Comparison of ENCODE assay signal across 9 cellular contexts in genomic region chr2:107833618-107834017, GRCh38. TPM values are rescaled to one million over a fixed set of nuclear protein-coding genes. Genes with fewer than 3 reads are reported as not detected.
DNase-seq lines count a peak whose midpoint lies in the region; ATAC-seq, FAIRE-seq and TF ChIP-seq lines count a peak whose summit lies in the region.
"Not testable (repeated sequence)": the region's sequence is repeated elsewhere in the genome, so short reads cannot be mapped to it uniquely, and the experiment has no call there.
"Had no signal": no experiment of that assay in that cellular context is flagged by ENCODE, and none has a peak within 500 bp of the region (broad histone marks: within the 10 kb centered on the region; RNA-seq: fewer than 3 reads in every experiment).

No MANE protein-coding gene starts in this region.

- not testable (repeated sequence) for TF ChIP-seq POLR2A in K562 (conservative IDR thresholded peaks at IDR 0.05)

- TF ChIP-seq CTCF in Calu3 (IDR thresholded peaks at IDR 0.05; ENCODE audit: unreplicated experiment); HEK293 (tag by site-specific recombination; IDR thresholded peaks at IDR 0.05): not testable (repeated sequence)
- TF ChIP-seq CTCF in RWPE2 (IDR thresholded peaks at IDR 0.05; ENCODE audit: poor library complexity, severe bottlenecking) (peak; percentile 5), K562 (IDR thresholded peaks at IDR 0.05 in 2 of 3, conservative IDR thresholded peaks at IDR 0.05 in 1 of 3; ENCODE audit: insufficient read depth in 2 of 3, low read depth in 1 of 3, low read length in 3 of 3) (peak in 1 of 3 experiments; percentile 24; a peak in 1 of 6 replicates), epithelial cell of proximal tubule (conservative IDR thresholded peaks at IDR 0.05; ENCODE audit: low read depth, low read length) (peak; percentile 21), neural crest cell (conservative IDR thresholded peaks at IDR 0.05) (peak; percentile 42)

- not testable (repeated sequence) for H3K9ac ChIP-seq in K562 (ENCODE audit: insufficient read depth in 1 of 2, low read depth in 2 of 2, low read length in 2 of 2)

- H3K9me3 Mint-ChIP-seq in Calu3 (ENCODE audit: low read depth, unreplicated experiment); neural crest cell: not testable (repeated sequence)

- WGBS in K562 (ENCODE audit: insufficient coverage, low coverage, missing lambda C conversion rate) = 0% methylated on average over 6 of the region's 11 CpGs

- H3K27me3 ChIP-seq in RWPE2 (ENCODE audit: insufficient read depth, poor library complexity, severe bottlenecking); K562 (ENCODE audit: control insufficient read depth in 2 of 2, insufficient read depth in 2 of 2, low read length in 2 of 2): not testable (repeated sequence)

- DNase-seq in Calu3 = peak; percentile 5
- DNase-seq in NCI-H524 (lab: John Stamatoyannopoulos, UW) = peak; percentile 0 to 28
- DNase-seq in RWPE2 (ENCODE audit: low spot score); K562 (ENCODE audit: extremely low read depth in 1 of 4, low spot score in 3 of 4); epithelial cell of proximal tubule (ENCODE audit: low read depth); neural crest cell (ENCODE audit: low read depth, low spot score): not testable (repeated sequence)

- H3K4me3 Mint-ChIP-seq in Calu3 (ENCODE audit: low read depth, unreplicated experiment); neural crest cell: not testable (repeated sequence)

- not testable (repeated sequence) for H3K36me3 ChIP-seq in HEK293 (ENCODE audit: control insufficient read depth in 2 of 2, insufficient read depth in 1 of 2, low read length in 2 of 2); RWPE2 (ENCODE audit: low read depth); K562 (ENCODE audit: control insufficient read depth, insufficient read depth, low read length)

- H3K4me3 ChIP-seq in HEK293 (ENCODE audit: low read depth, low read length); RWPE2 (ENCODE audit: severe bottlenecking); K562; epithelial cell of proximal tubule (ENCODE audit: low read depth, low read length): not testable (repeated sequence)

- not testable (repeated sequence) for H3K9me1 ChIP-seq in K562 (ENCODE audit: control insufficient read depth, insufficient read depth, low read length)

- POLR2A ChIA-PET in HEK293 (lab: Yijun Ruan, JAX); K562 (lab: Yijun Ruan, JAX): not testable (repeated sequence)

- not testable (repeated sequence) for BruUV-seq in Calu3 (replicated peaks; lab: Mats Ljungman, UMichigan); K562 (replicated peaks; lab: Mats Ljungman, UMichigan)

- in situ Hi-C loops in K562 (cut with MboI) = not testable (repeated sequence)

- H3K27me3 Mint-ChIP-seq in Calu3 (ENCODE audit: unreplicated experiment); neural crest cell (ENCODE audit: low read depth): not testable (repeated sequence)

- H3K79me2 ChIP-seq in K562 (ENCODE audit: control insufficient read depth, insufficient read depth, low read length) = not testable (repeated sequence)

- not testable (repeated sequence) for H3K27ac ChIP-seq in HEK293 (ENCODE audit: extremely low read depth, low read depth, low read length); RWPE2 (ENCODE audit: poor library complexity, severe bottlenecking); K562 (ENCODE audit: extremely low read depth, low read depth, low read length)

- not testable (repeated sequence) for H3K4me1 ChIP-seq in HEK293 (ENCODE audit: control insufficient read depth, insufficient read depth, low read length); RWPE2 (ENCODE audit: insufficient read depth, poor library complexity, severe bottlenecking); K562 (replicated peaks in 1 of 2; ENCODE audit: control insufficient read depth in 2 of 2, insufficient read depth in 2 of 2, low read length in 2 of 2)

- intact Hi-C loops in Calu3 (cut with micrococcal nuclease; ENCODE audit: unreplicated experiment); K562 (cut with micrococcal nuclease): not testable (repeated sequence)

- not testable (repeated sequence) for FAIRE-seq in K562 (lab: Jason Lieb, UNC)

- TF ChIP-seq RAD21 in K562 (CRISPR knock-in tag; conservative IDR thresholded peaks at IDR 0.05 in 1 of 2, IDR thresholded peaks at IDR 0.05 in 1 of 2) = peak in 1 of 2 experiments; percentile 28; a peak in 1 of 4 replicates

- not testable (repeated sequence) for H3K27ac Mint-ChIP-seq in Calu3 (ENCODE audit: unreplicated experiment); neural crest cell (ENCODE audit: unreplicated experiment)

- not testable (repeated sequence) for TF ChIP-seq EP300 in K562 (IDR thresholded peaks at IDR 0.05; ENCODE audit: low read length)

- H3K4me2 ChIP-seq in K562 (ENCODE audit: insufficient read depth, low read length) = not testable (repeated sequence)

- H3K9me3 ChIP-seq in HEK293 (ENCODE audit: control insufficient read depth, insufficient read depth, low read depth, low read length); RWPE2 (ENCODE audit: severe bottlenecking); K562 (replicated peaks; ENCODE audit: control insufficient read depth, insufficient read depth, low read depth, low read length): not testable (repeated sequence)

- H3K4me1 Mint-ChIP-seq in Calu3 (ENCODE audit: low read depth, unreplicated experiment); neural crest cell: not testable (repeated sequence)

- not testable (repeated sequence) for H4K20me1 ChIP-seq in K562 (replicated peaks; ENCODE audit: control insufficient read depth, insufficient read depth, low read length)

- CTCF ChIA-PET in Calu3 (lab: Charles Lee); K562 (lab: Yijun Ruan, JAX; ENCODE audit: low intra/inter-chr PET ratio): not testable (repeated sequence)
- CTCF ChIA-PET in HEK293 (lab: Yijun Ruan, JAX) = interaction anchor here (1.2 kb wide), 1 partner anchor 25 kb away, joined by 3 read pairs; no protein-coding TSS in a partner anchor

- not testable (repeated sequence) for H2AFZ ChIP-seq in K562 (ENCODE audit: low read depth, low read length)

- H3K36me3 Mint-ChIP-seq in Calu3 (ENCODE audit: insufficient read depth, unreplicated experiment); neural crest cell (ENCODE audit: low read depth): not testable (repeated sequence)

- ATAC-seq in RWPE2 (ENCODE audit: low read depth) = not testable (repeated sequence)
- peak; percentile 33; the same call in 1 of the 3 replicates for ATAC-seq in K562

TF ChIP-seq in HEK293, 187 proteins besides CTCF, POLR2A, EP300 and RAD21:
- 0 out of 2 replicates have a peak, but pooled peaks have one; percentile 23 for TF ChIP-seq ZNF654 (tag by site-specific recombination; IDR thresholded peaks at IDR 0.05; ENCODE audit: low read depth)
TF ChIP-seq in HEK293: peak in this region for 1; not testable (repeated sequence) for 186.

RNA-seq across cellular contexts. Expression of gene RGPD4, which starts 6.9 kb away (rescaled TPM):
- total RNA-seq in Calu3 (2022) (not detected in 2 replicates), K562 (2014; rRNA removed) (not detected in 2 replicates), K562 (2014; rRNA removed; fragmentation: Illumina TruSeq; extraction: Trizol) (0.04 TPM in 1 of 2 replicates, not detected in the other), K562 (2015; rRNA removed; fragmentation: Illumina TruSeq; extraction: Trizol) (not detected in 2 replicates), K562 (2021) (not detected in 2 replicates), epithelial cell of proximal tubule (not detected in 2 replicates), neural crest cell (0.05 TPM in 1 of 2 replicates, not detected in the other)
- total RNA-seq in K562 (2011; cell fraction: chromatin; rRNA removed; ENCODE audit: low replicate concordance) = 0.09 TPM in 1 of 2 replicates, not detected in the other
- not detected in 2 replicates for total RNA-seq in K562 (2011; cell fraction: nucleolus; rRNA removed)
- total RNA-seq in K562 (2011; cell fraction: nucleoplasm; rRNA removed) = not detected in 2 replicates
- polyA plus RNA-seq in K562 (2011; rRNA removed) (not detected in 2 replicates), K562 (2014; fragmentation: Illumina TruSeq; extraction: Trizol) (not detected in 2 replicates), K562 (2014; fragmentation: Nextera tagmentation; extraction: Ambion mirVana) (not detected), K562 (2014; rRNA removed) (not detected in 2 replicates)
- not detected in 2 replicates for polyA plus RNA-seq in K562 (2011; cell fraction: cytosol; rRNA removed)
- polyA plus RNA-seq in K562 (2011; cell fraction: nucleus; rRNA removed) = not detected in 2 replicates
- polyA plus RNA-seq in K562 (2012) = not detected in 2 replicates
- 0.03 TPM in 1 of 2 replicates, not detected in the other for polyA minus RNA-seq in K562 (2011; rRNA and poly(A)+ RNA removed)
- polyA minus RNA-seq in K562 (2011; cell fraction: cytosol; rRNA and poly(A)+ RNA removed) = not detected in 2 replicates
- not detected in 2 replicates for polyA minus RNA-seq in K562 (2011; cell fraction: nucleus; rRNA and poly(A)+ RNA removed)
- total RNA-seq: A673, HepG2 had no signal
- polyA plus RNA-seq: HepG2 had no signal
